ENCODE assay signal across 8 cellular contexts in genomic region chr5:96279796-96280542, GRCh38.
DNase-seq lines count a peak whose midpoint lies in the region; ATAC-seq and TF ChIP-seq lines count a peak whose summit lies in the region.

No MANE protein-coding gene starts in this region.

- ATAC-seq in GM18870 (IDR thresholded peaks at IDR 0.05; ENCODE audit: unreplicated experiment), result peak; percentile 91
- peak; percentile 93 for ATAC-seq in HG02884 (IDR thresholded peaks at IDR 0.05; ENCODE audit: unreplicated experiment)
- ATAC-seq in left lung, result no peak

- H3K27ac ChIP-seq in left lung, result no peak overlapping the region

- intact Hi-C loops in left lung (cut with DNase I), result no loop called here

- H3K36me3 ChIP-seq in left lung, result no peaks in the 10 kb centered on the region

- no peak overlapping the region for H3K4me3 ChIP-seq in left lung

- DNase-seq in EH (ENCODE audit: low read depth) (peak; percentile 26), NCI-H524 (lab: John Stamatoyannopoulos, UW) (no peak), left lung (no peak), NOMO-1 treated with dmso at 0.1 percent for 144 hours (lab: John Stamatoyannopoulos, UW; ENCODE audit: unreplicated experiment) (no peak)
- peak; percentile 11 to 23 for DNase-seq in activated CD4-positive, alpha-beta T cell treated with anti-CD3 and anti-CD28 coated beads, Interleukin-2, amount 50 U/mL, for 48 hours
- DNase-seq in NK-92 treated with Interleukin-12 subunit alpha and Interleukin-12 subunit beta, amount 100 ng/mL, for 24 hours (lab: John Stamatoyannopoulos, UW), result no peak

- TF ChIP-seq CTCF in left lung (IDR thresholded peaks at IDR 0.05), result no peak

- no peaks in the 10 kb centered on the region for H3K4me1 ChIP-seq in left lung

- H3K9me3 ChIP-seq in left lung, result no peaks in the 10 kb centered on the region

- no peaks in the 10 kb centered on the region for H3K27me3 ChIP-seq in left lung

Comparison
In these comparisons a context has a peak if more than half of its experiments do, and no peak if none do; other contexts are left out.
1. DNase-seq: peak in EH (single experiment) and activated CD4-positive, alpha-beta T cell treated with anti-CD3 and anti-CD28 coated beads, Interleukin-2, amount 50 U/mL, for 48 hours (2 of 2); none in NCI-H524 (0 of 2), NK-92 treated with Interleukin-12 subunit alpha and Interleukin-12 subunit beta, amount 100 ng/mL, for 24 hours (single experiment), left lung (0 of 2) and NOMO-1 treated with dmso at 0.1 percent for 144 hours (single experiment).